In the genomic region with DNA sequence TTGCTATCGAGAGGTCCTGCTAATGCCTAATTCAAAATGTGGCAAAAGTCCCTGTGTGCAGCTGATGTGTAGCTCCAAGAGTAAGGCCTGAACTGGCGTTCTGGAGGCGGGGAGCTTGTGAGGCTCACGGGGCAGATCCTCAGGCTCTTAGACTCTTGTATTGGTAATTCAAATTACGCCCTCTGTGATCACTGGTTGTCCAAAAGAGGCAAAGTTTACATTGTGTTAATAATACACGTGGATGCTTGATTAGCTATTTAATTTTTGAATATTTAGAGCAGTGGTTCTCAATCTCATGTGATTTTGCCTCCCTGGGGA, we compare ENCODE assay signal across 1 cellular context.
TF ChIP-seq lines count a peak whose summit lies in the region.

No MANE protein-coding gene starts in this region.

TF ChIP-seq in H1, 55 proteins besides CTCF, POLR2A, EP300 and RAD21:
- no peak for TF ChIP-seq ZNF274 (IDR thresholded peaks at IDR 0.05; ENCODE audit: borderline replicate concordance, extremely low read depth, low read length)
- TF ChIP-seq, protein P1, sequence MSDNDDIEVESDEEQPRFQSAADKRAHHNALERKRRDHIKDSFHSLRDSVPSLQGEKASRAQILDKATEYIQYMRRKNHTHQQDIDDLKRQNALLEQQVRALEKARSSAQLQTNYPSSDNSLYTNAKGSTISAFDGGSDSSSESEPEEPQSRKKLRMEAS (IDR thresholded peaks at IDR 0.05), result no peak
- TF ChIP-seq BACH1 (IDR thresholded peaks at IDR 0.05; ENCODE audit: low read length), result no peak
- no peak for TF ChIP-seq SUZ12 (IDR thresholded peaks at IDR 0.05; ENCODE audit: low read length)
- TF ChIP-seq CHD2 (IDR thresholded peaks at IDR 0.05; ENCODE audit: low read length), result no peak
- no peak for TF ChIP-seq SP4 (IDR thresholded peaks at IDR 0.05; ENCODE audit: low read length)
- no peak for TF ChIP-seq BRCA1 (IDR thresholded peaks at IDR 0.05; ENCODE audit: low read depth, low read length)
- TF ChIP-seq POLR2AphosphoS5 (IDR thresholded peaks at IDR 0.05; ENCODE audit: low read depth, low read length), result no peak
- no peak for TF ChIP-seq GABPA (IDR thresholded peaks at IDR 0.05; ENCODE audit: borderline replicate concordance, insufficient read depth, low read length)
